In the genomic region with DNA sequence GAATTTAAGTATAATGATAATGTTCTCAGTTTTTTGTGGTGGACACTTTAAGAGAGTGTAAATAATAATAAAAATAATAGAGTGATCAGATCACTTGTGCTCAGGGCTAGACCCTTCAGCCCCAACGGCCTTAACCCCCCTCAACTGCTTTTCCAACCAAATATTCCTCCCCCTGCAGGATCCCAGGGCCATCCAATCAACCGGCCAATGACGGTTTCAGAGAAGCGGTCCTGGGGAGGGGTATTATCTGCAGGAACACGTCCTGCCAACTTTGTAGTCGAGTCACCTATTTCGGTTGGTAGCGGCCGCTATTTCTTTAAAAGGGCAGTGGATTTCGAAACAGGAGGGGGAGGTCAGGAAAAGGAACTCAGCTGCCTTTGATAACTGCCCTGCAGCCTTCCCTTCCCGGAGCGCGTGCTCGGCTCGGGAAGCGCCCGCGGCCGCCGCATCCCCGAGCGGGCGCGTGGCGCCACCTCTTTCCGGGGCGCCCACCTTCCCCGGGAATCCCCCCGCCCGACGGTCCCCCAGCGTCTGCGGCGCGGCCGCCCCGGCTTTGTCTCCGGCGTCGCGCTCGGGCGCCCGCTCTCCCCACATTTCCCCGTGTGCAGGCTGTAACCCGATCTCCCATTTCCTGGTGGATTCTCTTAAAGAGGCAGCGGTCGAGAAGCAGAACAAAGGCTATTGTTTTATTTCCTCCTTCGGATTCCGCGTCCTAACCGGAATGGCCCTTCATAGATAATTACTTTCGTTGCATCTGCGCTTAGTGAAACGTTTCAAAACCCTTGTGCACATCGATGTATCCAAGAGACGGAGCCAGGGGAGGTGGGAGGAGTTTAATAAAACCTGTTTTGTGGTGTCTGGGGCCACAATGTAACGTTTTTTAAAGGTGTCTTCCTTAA, we compare ENCODE assay signal across 8 cellular contexts. TPM values are rescaled to one million over a fixed set of nuclear protein-coding genes. Genes with fewer than 3 reads are reported as not detected.
DNase-seq lines count a peak whose midpoint lies in the region; ATAC-seq and TF ChIP-seq lines count a peak whose summit lies in the region.

No MANE protein-coding gene starts in this region.

- H3K4me3 ChIP-seq in HUES6 (ENCODE audit: low read depth, low read length) (peak overlapping the region; percentile 73), OCI-LY1 (ENCODE audit: low read depth, low read length, poor library complexity, severe bottlenecking) (peak overlapping the region; percentile 75), esophagus (ENCODE audit: low read depth in 1 of 2, low read length in 2 of 2) (peak overlapping the region; percentile 73 to 99), muscle layer of colon (ENCODE audit: low read depth in 1 of 2, low read length in 2 of 2) (peak overlapping the region; percentile 66 to 89)

- H3K4me3 Mint-ChIP-seq in activated T-cell treated with anti-CD3 and anti-CD28 coated beads, Interleukin-2, amount 50 U/mL, for 24 hours = peak overlapping the region; percentile 87

- H3K9me3 Mint-ChIP-seq in activated T-cell treated with anti-CD3 and anti-CD28 coated beads, Interleukin-2, amount 50 U/mL, for 24 hours = peaks cover 9% of the 10 kb centered on the region

- DNase-seq in DMS 273 (lab: John Stamatoyannopoulos, UW; ENCODE audit: unreplicated experiment) = peak; percentile 82
- DNase-seq in activated T-cell treated with anti-CD3 and anti-CD28 coated beads, Interleukin-2, amount 50 U/mL, for 24 hours = peak; percentile 81
- peak; percentile 37 to 47 for DNase-seq in stimulated activated CD8-positive, alpha-beta memory T cell treated with anti-CD3 and anti-CD28 coated beads, Interleukin-7, amount 100 ng/mL, for 48 hours (ENCODE audit: extremely low read depth in 1 of 2, low read depth in 1 of 2)

- H3F3A ChIP-seq in OCI-LY1 (ENCODE audit: insufficient read depth, low read length) = no peaks in the 10 kb centered on the region

- H3K27ac Mint-ChIP-seq in activated T-cell treated with anti-CD3 and anti-CD28 coated beads, Interleukin-2, amount 50 U/mL, for 24 hours = peak overlapping the region; percentile 99

- no peak for TF ChIP-seq CTCF in OCI-LY1 (IDR thresholded peaks at IDR 0.05; ENCODE audit: low read length)

- H3K9me3 ChIP-seq in HUES6 (ENCODE audit: control insufficient read depth, insufficient read depth, low read depth, low read length) = peaks cover 10% of the 10 kb centered on the region; the same call in 1 of the 2 replicates
- H3K9me3 ChIP-seq in OCI-LY1 (ENCODE audit: low read length) = no peaks in the 10 kb centered on the region
- no peaks in the 10 kb centered on the region for H3K9me3 ChIP-seq in esophagus (ENCODE audit: control insufficient read depth in 2 of 2, insufficient read depth in 1 of 2, low read depth in 1 of 2, low read length in 1 of 2)
- H3K9me3 ChIP-seq in muscle layer of colon (ENCODE audit: low read length) = no peaks in the 10 kb centered on the region

- no peaks in the 10 kb centered on the region for H3K9me2 ChIP-seq in OCI-LY1 (ENCODE audit: low read depth, low read length)

- H3K4me1 ChIP-seq in HUES6 (ENCODE audit: control insufficient read depth, insufficient read depth, low read length) (peaks cover 32% of the 10 kb centered on the region), OCI-LY1 (ENCODE audit: insufficient read depth, low read length, severe bottlenecking) (peaks cover 20% of the 10 kb centered on the region), esophagus (ENCODE audit: control insufficient read depth in 2 of 2, insufficient read depth in 2 of 2, low read length in 1 of 2) (peaks cover 0 to 2% of the 10 kb centered on the region in 2 donors), muscle layer of colon (ENCODE audit: insufficient read depth, low read length) (peaks cover 9% of the 10 kb centered on the region)

- peak overlapping the region; percentile 96 for H3K9ac ChIP-seq in HUES6 (ENCODE audit: low read length)
- H3K9ac ChIP-seq in OCI-LY1 (ENCODE audit: low read length) = peak overlapping the region; percentile 82
- peak overlapping the region; percentile 66 for H3K9ac ChIP-seq in muscle layer of colon (ENCODE audit: low read length)

- no peaks in the 10 kb centered on the region for H3K27me3 Mint-ChIP-seq in activated T-cell treated with anti-CD3 and anti-CD28 coated beads, Interleukin-2, amount 50 U/mL, for 24 hours

- no peaks in the 10 kb centered on the region for H3K27me3 ChIP-seq in HUES6 (ENCODE audit: control insufficient read depth, insufficient read depth, low read length)
- H3K27me3 ChIP-seq in OCI-LY1 (ENCODE audit: insufficient read depth, low read length) = no peaks in the 10 kb centered on the region
- no peaks in the 10 kb centered on the region for H3K27me3 ChIP-seq in esophagus (ENCODE audit: control insufficient read depth in 1 of 2, insufficient read depth in 2 of 2, low read length in 2 of 2)
- H3K27me3 ChIP-seq in muscle layer of colon (ENCODE audit: control insufficient read depth in 1 of 2, insufficient read depth in 2 of 2, low read length in 2 of 2) = no peaks in the 10 kb centered on the region

- peaks cover 35% of the 10 kb centered on the region for H3K4me1 Mint-ChIP-seq in activated T-cell treated with anti-CD3 and anti-CD28 coated beads, Interleukin-2, amount 50 U/mL, for 24 hours (ENCODE audit: low read depth)

- no peaks in the 10 kb centered on the region for H4K20me1 ChIP-seq in OCI-LY1 (ENCODE audit: insufficient read depth, low read length)

- WGBS in esophagus, 2 donors = 0 to 1% methylated on average over 50 to 58 of the region's 58 CpGs

- H3K36me3 ChIP-seq in HUES6 (ENCODE audit: control insufficient read depth, insufficient read depth, low read length) = no peaks in the 10 kb centered on the region
- H3K36me3 ChIP-seq in OCI-LY1 (ENCODE audit: insufficient read depth, low read length) = no peaks in the 10 kb centered on the region
- H3K36me3 ChIP-seq in esophagus (ENCODE audit: control insufficient read depth in 2 of 2, insufficient read depth in 2 of 2, low read length in 1 of 2) = no peaks in the 10 kb centered on the region
- no peaks in the 10 kb centered on the region for H3K36me3 ChIP-seq in muscle layer of colon (ENCODE audit: insufficient read depth, low read length)

- peak overlapping the region; percentile 86 for H3K4me2 ChIP-seq in OCI-LY1 (ENCODE audit: low read length)

- ATAC-seq in GM21423 (IDR thresholded peaks at IDR 0.05; ENCODE audit: unreplicated experiment) = peak; percentile 26

- H3K79me2 ChIP-seq in OCI-LY1 (ENCODE audit: insufficient read depth, low read length) = no peaks in the 10 kb centered on the region; the same call in 1 of the 2 replicates

- no peak overlapping the region for H2AFZ ChIP-seq in OCI-LY1 (ENCODE audit: low read length)

- peaks cover 34% of the 10 kb centered on the region for H3K36me3 Mint-ChIP-seq in activated T-cell treated with anti-CD3 and anti-CD28 coated beads, Interleukin-2, amount 50 U/mL, for 24 hours (ENCODE audit: low read depth)

- H3K27ac ChIP-seq in HUES6 (ENCODE audit: low read depth, low read length) = peak overlapping the region; percentile 94
- peak overlapping the region; percentile 51 for H3K27ac ChIP-seq in OCI-LY1 (ENCODE audit: low read depth, low read length, poor library complexity, severe bottlenecking)
- peak overlapping the region; percentile 97 to 99 for H3K27ac ChIP-seq in esophagus (ENCODE audit: low read depth in 2 of 2, low read length in 1 of 2)
- H3K27ac ChIP-seq in muscle layer of colon (ENCODE audit: low read depth, low read length) = peak overlapping the region; percentile 84

RNA-seq across cellular contexts. Expression of gene ETV6, which starts 0.7 kb away (rescaled TPM):
- polyA plus RNA-seq in esophagus = 1 to 10 TPM; 5.4 to 5.6 TPM

Comparison
In these comparisons a context has a peak if more than half of its experiments do, and no peak if none do; other contexts are left out.
1. Peak in every context shown above with its lines: DNase-seq, ATAC-seq, H3K4me3 ChIP-seq and H3K27ac ChIP-seq.